In the genomic region with DNA sequence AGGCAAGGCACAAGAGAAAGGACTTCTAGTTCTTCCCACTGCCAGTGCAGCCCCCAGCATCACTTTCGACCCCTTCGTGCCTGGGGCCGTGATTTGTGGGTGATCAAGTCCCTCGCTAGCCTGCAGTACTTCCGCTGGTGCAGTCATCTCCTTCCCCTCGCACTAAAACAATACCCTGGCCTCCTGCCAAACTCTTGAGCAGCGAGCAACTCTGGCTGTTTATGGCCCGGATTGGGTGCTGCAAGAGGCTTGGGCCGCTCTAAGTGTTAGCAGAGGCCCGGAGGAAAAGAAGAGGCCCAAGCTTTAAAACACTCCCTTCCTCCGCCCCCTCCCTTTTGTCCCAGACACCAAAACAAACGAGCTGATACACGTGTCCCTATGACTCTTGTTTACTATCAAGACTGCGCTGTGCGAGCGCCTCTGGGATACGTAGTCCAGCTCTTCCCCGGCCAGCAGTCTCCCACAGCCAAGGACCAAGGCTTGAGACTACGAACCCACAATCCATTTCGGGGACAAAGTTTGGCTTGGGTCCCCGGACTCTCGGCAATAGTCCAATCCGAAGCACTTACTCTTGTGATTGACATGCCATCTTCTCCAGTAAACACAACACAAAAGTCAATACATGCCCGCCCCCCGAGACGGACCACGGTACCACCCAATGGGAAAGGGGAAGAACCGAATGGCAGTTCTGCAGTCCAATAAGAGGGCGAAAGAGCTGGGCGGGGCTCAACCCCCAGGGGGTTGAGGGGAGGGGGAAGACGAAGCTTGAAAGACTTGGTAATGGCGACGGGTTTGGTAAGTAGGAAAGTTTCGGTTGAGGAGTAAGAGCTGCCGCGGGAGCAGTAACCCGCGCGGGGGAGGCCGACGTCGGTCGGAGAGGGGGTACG, we compare ENCODE assay signal across 8 cellular contexts. TPM values are rescaled to one million over a fixed set of nuclear protein-coding genes. Genes with fewer than 3 reads are reported as not detected.
DNase-seq lines count a peak whose midpoint lies in the region; ATAC-seq and TF ChIP-seq lines count a peak whose summit lies in the region.

A gene with protein sequence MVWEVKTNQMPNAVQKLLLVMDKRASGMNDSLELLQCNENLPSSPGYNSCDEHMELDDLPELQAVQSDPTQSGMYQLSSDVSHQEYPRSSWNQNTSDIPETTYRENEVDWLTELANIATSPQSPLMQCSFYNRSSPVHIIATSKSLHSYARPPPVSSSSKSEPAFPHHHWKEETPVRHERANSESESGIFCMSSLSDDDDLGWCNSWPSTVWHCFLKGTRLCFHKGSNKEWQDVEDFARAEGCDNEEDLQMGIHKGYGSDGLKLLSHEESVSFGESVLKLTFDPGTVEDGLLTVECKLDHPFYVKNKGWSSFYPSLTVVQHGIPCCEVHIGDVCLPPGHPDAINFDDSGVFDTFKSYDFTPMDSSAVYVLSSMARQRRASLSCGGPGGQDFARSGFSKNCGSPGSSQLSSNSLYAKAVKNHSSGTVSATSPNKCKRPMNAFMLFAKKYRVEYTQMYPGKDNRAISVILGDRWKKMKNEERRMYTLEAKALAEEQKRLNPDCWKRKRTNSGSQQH (plus strand): TSS at position 771 of the 887 bp plus-strand sequence. CDS start 10,891 bp downstream, outside the sequence.

- H3K9me3 ChIP-seq in Panc1 (ENCODE audit: control insufficient read depth, insufficient read depth, low read depth, low read length) = no peaks in the 10 kb centered on the region
- no peaks in the 10 kb centered on the region for H3K9me3 ChIP-seq in mucosa of rectum (ENCODE audit: control insufficient read depth in 2 of 2, low read length in 2 of 2)

- no peaks in the 10 kb centered on the region for H3K36me3 ChIP-seq in Panc1 (ENCODE audit: control insufficient read depth, insufficient read depth, low read length)
- H3K36me3 ChIP-seq in mucosa of rectum (ENCODE audit: control insufficient read depth in 2 of 2, insufficient read depth in 2 of 2, low read length in 2 of 2) = peaks cover 0 to 4% of the 10 kb centered on the region in 2 donors

- peaks cover 14% of the 10 kb centered on the region for H3K27me3 ChIP-seq in Panc1 (ENCODE audit: control insufficient read depth, insufficient read depth, low read length)
- no peaks in the 10 kb centered on the region for H3K27me3 ChIP-seq in mucosa of rectum (ENCODE audit: control insufficient read depth in 2 of 2, insufficient read depth in 2 of 2, low read length in 2 of 2)

- peak within 1 kb of the TSS; percentile 98 for H3K4me3 Mint-ChIP-seq in activated T-cell treated with anti-CD3 and anti-CD28 coated beads, Interleukin-2, amount 50 U/mL, for 4 hours

- H3K4me3 ChIP-seq in Panc1 (ENCODE audit: low read depth in 2 of 2, low read length in 2 of 2) (peak within 1 kb of the TSS; percentile 79 to 91), mucosa of rectum (ENCODE audit: low read length in 2 of 2) (peak within 1 kb of the TSS; percentile 91)

- peak within 1 kb of the TSS; percentile 87 for H3K27ac ChIP-seq in Panc1 (ENCODE audit: low read length)
- H3K27ac ChIP-seq in mucosa of rectum (ENCODE audit: low read depth in 2 of 2, low read length in 2 of 2) = peak within 1 kb of the TSS; percentile 98

- POLR2A ChIA-PET in Panc1 (lab: Charles Lee) = interaction anchor here (0.5 to 0.8 kb wide), 10 partner anchors 16 to 1420 kb away, joined by 3 to 11 read pairs (median 5); no protein-coding TSS in a partner anchor

- DNase-seq in DMS153 treated with DMSO at 0.1 percent for 48 hours (lab: John Stamatoyannopoulos, UW; ENCODE audit: unreplicated experiment) (peak; percentile 98), KG1 (lab: John Stamatoyannopoulos, UW) (peak; percentile 81), Panc1 (ENCODE audit: low read depth, low spot score) (peak; percentile 100), erythroblast (lab: John Stamatoyannopoulos, UW) (peak; percentile 100)
- DNase-seq in activated T-cell treated with anti-CD3 and anti-CD28 coated beads, Interleukin-2, amount 50 U/mL, for 4 hours = peak; percentile 96
- peak; percentile 98 for DNase-seq in stimulated activated CD8-positive, alpha-beta memory T cell treated with anti-CD3 and anti-CD28 coated beads, Interleukin-4, amount 100 ng/mL, for 48 hours

- no peak for TF ChIP-seq CTCF in Panc1 (IDR thresholded peaks at IDR 0.05)

- no peaks in the 10 kb centered on the region for H3K9me3 Mint-ChIP-seq in activated T-cell treated with anti-CD3 and anti-CD28 coated beads, Interleukin-2, amount 50 U/mL, for 4 hours

- TSS peak; percentile 90 for BruUV-seq in Panc1 (replicated peaks; lab: Mats Ljungman, UMichigan)

- H3K36me3 Mint-ChIP-seq in activated T-cell treated with anti-CD3 and anti-CD28 coated beads, Interleukin-2, amount 50 U/mL, for 4 hours (ENCODE audit: insufficient read depth) = peaks cover under 1% of the 10 kb centered on the region

- intact Hi-C loops in Panc1 (cut with micrococcal nuclease; ENCODE audit: unreplicated experiment) = no loop called here

- CTCF ChIA-PET in Panc1 (lab: Charles Lee) = interaction anchor here (0.6 to 1.5 kb wide), 6 partner anchors 16 to 1571 kb away, joined by 3 to 10 read pairs (median 7); no protein-coding TSS in a partner anchor

- H3K4me1 Mint-ChIP-seq in activated T-cell treated with anti-CD3 and anti-CD28 coated beads, Interleukin-2, amount 50 U/mL, for 4 hours (ENCODE audit: low read depth) = peaks cover 44% of the 10 kb centered on the region

- H3K4me1 ChIP-seq in Panc1 (ENCODE audit: control insufficient read depth, insufficient read depth, low read length) = peaks cover 6% of the 10 kb centered on the region; the same call in 1 of the 2 replicates
- peaks cover 10 to 12% of the 10 kb centered on the region in 2 donors for H3K4me1 ChIP-seq in mucosa of rectum (ENCODE audit: control insufficient read depth in 2 of 2, insufficient read depth in 2 of 2, low read length in 2 of 2)

- H3K27me3 Mint-ChIP-seq in activated T-cell treated with anti-CD3 and anti-CD28 coated beads, Interleukin-2, amount 50 U/mL, for 4 hours (ENCODE audit: low read depth) = peaks cover 3% of the 10 kb centered on the region

- peak; percentile 93 for ATAC-seq in GM21723 (IDR thresholded peaks at IDR 0.05; ENCODE audit: unreplicated experiment)
- ATAC-seq in Panc1 = peak; percentile 95
- ATAC-seq in activated T-cell treated with anti-CD3 and anti-CD28 coated beads, Interleukin-2, amount 50 U/mL, for 4 hours = peak; percentile 80 to 84

- in situ Hi-C loops in Panc1 (cut with HindIII; ENCODE audit: low pct_unique_long_range_greater_than_20kb, low sequenced_read_pairs) = no loop called here

- peak; percentile 57 for TF ChIP-seq POLR2A in erythroblast (IDR thresholded peaks at IDR 0.05; ENCODE audit: low read length)

- peak within 1 kb of the TSS; percentile 94 for H3K9ac ChIP-seq in mucosa of rectum (ENCODE audit: low read depth in 1 of 2, low read length in 2 of 2)

RNA-seq across cellular contexts. Expression of the gene that starts here (rescaled TPM):
- 28.1 TPM for total RNA-seq in Panc1 (2021; ENCODE audit: unreplicated experiment)
- polyA plus RNA-seq in Panc1 (2012; ENCODE audit: insufficient read length) = 23.3 TPM
- 10 to 100 TPM; 10.1 to 18.5 (median 16.2) TPM for total RNA-seq in activated T-cell treated with anti-CD3 and anti-CD28 coated beads, Interleukin-2, amount 50 U/mL, for 4 hours

Comparison
In these comparisons a context has a peak if more than half of its experiments do, and no peak if none do; other contexts are left out.
1. Peak in every context shown above with its lines: DNase-seq, ATAC-seq, H3K4me3 ChIP-seq and H3K27ac ChIP-seq.